ENCODE assay signal across 17 cellular contexts in the genomic region with DNA sequence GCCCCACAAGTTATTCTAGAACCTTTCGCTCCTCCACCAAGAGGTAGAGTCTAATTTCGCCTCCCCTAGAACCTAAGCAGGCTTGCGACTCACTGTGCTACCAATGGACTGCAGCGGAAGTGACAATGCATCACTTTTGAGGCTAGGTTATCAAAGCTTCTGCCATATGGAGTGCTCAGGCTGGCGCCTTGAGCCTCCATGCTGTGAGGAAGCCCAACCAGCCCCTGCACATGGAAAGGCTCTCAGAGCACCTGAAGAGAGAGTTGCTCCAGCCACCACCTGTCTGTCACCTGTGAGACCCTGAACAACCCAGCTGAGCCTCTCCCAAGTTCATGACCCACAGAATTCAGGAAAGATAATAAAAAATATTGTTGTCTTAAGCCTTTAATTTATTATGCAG. TPM values are rescaled to one million over a fixed set of nuclear protein-coding genes. Genes with fewer than 3 reads are reported as not detected.
DNase-seq lines count a peak whose midpoint lies in the region; ATAC-seq, FAIRE-seq and TF ChIP-seq lines count a peak whose summit lies in the region.
"Had no signal": no experiment of that assay in that cellular context is flagged by ENCODE, and none has a peak within 500 bp of the region (broad histone marks: within the 10 kb centered on the region; RNA-seq: fewer than 3 reads in every experiment).

No MANE protein-coding gene starts in this region.

- peak; percentile 6 for DNase-seq in activated CD4-positive, CD25-positive, alpha-beta regulatory T cell treated with anti-CD3 and anti-CD28 coated beads, Interleukin-2, amount 50 U/mL, for 72 hours
- DNase-seq in lower lobe of right lung: peak; percentile 20
- DNase-seq in spleen: peak; percentile 4
- no peak for DNase-seq in RCC 7860 (ENCODE audit: low spot score)
- DNase-seq in NCI-H1694 (lab: John Stamatoyannopoulos, UW): no peak
- DNase-seq: 8988T; CD4-positive, CD25-positive, alpha-beta regulatory T cell; DMS79; GOT3; HFFc6 had no signal

- WGBS in spleen, 5 donors: 87 to 99% (median 97%) methylated on average over 5 of the region's 5 CpGs

- FAIRE-seq in RCC 7860 (lab: Jason Lieb, UNC): no peak
- FAIRE-seq: GM12891, HepG2, HTR-8/SVneo had no signal

- peaks cover 50% of the 10 kb centered on the region for H3K4me1 ChIP-seq in lower lobe of right lung
- peaks cover 10 to 48% (median 32%) of the 10 kb centered on the region in 6 donors for H3K4me1 ChIP-seq in spleen
- H3K4me1 ChIP-seq: HAP-1 had no signal

- intact Hi-C loops in lower lobe of right lung (cut with DNase I): no loop called here
- intact Hi-C loops in spleen (cut with DNase I; ENCODE audit: low total_unique reads): no loop called here

- H3K27ac ChIP-seq in lower lobe of right lung: no peak overlapping the region
- H3K27ac ChIP-seq in spleen: no peak overlapping the region
- H3K27ac ChIP-seq: BLaER1 treated with 17β-estradiol and CSF1 and Interleukin-3, amounts not matched to agents 10 nM and 100 nM had no signal

- H3K4me3 ChIP-seq in lower lobe of right lung (no peak overlapping the region), spleen (no peak overlapping the region)
- H3K4me3 ChIP-seq: BLaER1 treated with 17β-estradiol and CSF1 and Interleukin-3, amounts not matched to agents 10 nM and 100 nM; HAP-1 had no signal

- no peak for TF ChIP-seq RAD21 in Ishikawa (IDR thresholded peaks at IDR 0.05; ENCODE audit: low read depth)

- ATAC-seq in activated CD4-positive, CD25-positive, alpha-beta regulatory T cell treated with anti-CD3 and anti-CD28 coated beads, Interleukin-2, amount 50 U/mL, for 24 hours: no peak
- no peak for ATAC-seq in lower lobe of right lung
- ATAC-seq: HepG2 had no signal

- TF ChIP-seq EP300 in Ishikawa (IDR thresholded peaks at IDR 0.05; ENCODE audit: borderline replicate concordance): no peak

- H3K27me3 ChIP-seq in lower lobe of right lung (ENCODE audit: low read depth) (no peaks in the 10 kb centered on the region), spleen (replicated peaks in 1 of 7) (peaks cover 0 to 7% (median 0%) of the 10 kb centered on the region in 7 donors)
- H3K27me3 ChIP-seq: BLaER1 treated with 17β-estradiol and CSF1 and Interleukin-3, amounts not matched to agents 10 nM and 100 nM had no signal

- H3K9me3 ChIP-seq in lower lobe of right lung (no peaks in the 10 kb centered on the region), spleen (peaks cover 0 to 19% (median 5%) of the 10 kb centered on the region in 8 donors)

- no peak for TF ChIP-seq POLR2A in spleen (IDR thresholded peaks at IDR 0.05)

- TF ChIP-seq CTCF in lower lobe of right lung (IDR thresholded peaks at IDR 0.05) (no peak), spleen (IDR thresholded peaks at IDR 0.05 in 8 of 11, conservative IDR thresholded peaks at IDR 0.05 in 3 of 11) (no peak)

- H3K36me3 ChIP-seq in lower lobe of right lung (no peaks in the 10 kb centered on the region), spleen (no peaks in the 10 kb centered on the region)
- H3K36me3 ChIP-seq: BLaER1 treated with 17β-estradiol and CSF1 and Interleukin-3, amounts not matched to agents 10 nM and 100 nM; HAP-1 had no signal

TF ChIP-seq in Ishikawa, 13 proteins besides CTCF, POLR2A, EP300 and RAD21:
- no peak for TF ChIP-seq ZBTB7A (IDR thresholded peaks at IDR 0.05; ENCODE audit: low read depth)
- TF ChIP-seq YY1 (IDR thresholded peaks at IDR 0.05; ENCODE audit: low read depth): peak; percentile 71
- no peak for TF ChIP-seq CREB1 (IDR thresholded peaks at IDR 0.05; ENCODE audit: low read depth)
- TF ChIP-seq CEBPB (IDR thresholded peaks at IDR 0.05): no peak
- TF ChIP-seq, protein P1, sequence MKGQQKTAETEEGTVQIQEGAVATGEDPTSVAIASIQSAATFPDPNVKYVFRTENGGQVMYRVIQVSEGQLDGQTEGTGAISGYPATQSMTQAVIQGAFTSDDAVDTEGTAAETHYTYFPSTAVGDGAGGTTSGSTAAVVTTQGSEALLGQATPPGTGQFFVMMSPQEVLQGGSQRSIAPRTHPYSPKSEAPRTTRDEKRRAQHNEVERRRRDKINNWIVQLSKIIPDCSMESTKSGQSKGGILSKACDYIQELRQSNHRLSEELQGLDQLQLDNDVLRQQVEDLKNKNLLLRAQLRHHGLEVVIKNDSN (IDR thresholded peaks at IDR 0.05): no peak
- no peak for TF ChIP-seq TCF12 (IDR thresholded peaks at IDR 0.05; ENCODE audit: low read depth)
- no peak for TF ChIP-seq EGR1 (IDR thresholded peaks at IDR 0.05)

RNA-seq across cellular contexts. Expression of a gene that starts 29.3 kb away (rescaled TPM):
- 51.1 TPM for total RNA-seq in lower lobe of right lung
- 10 to 100 TPM; 50.9 to 99.4 (median 64.6) TPM for total RNA-seq in spleen
- polyA plus RNA-seq in spleen: 10 to 100 TPM; 20.2 to 62.0 (median 26.8) TPM

Comparison
In these comparisons a context has a peak if more than half of its experiments do, and no peak if none do; other contexts are left out.
1. DNase-seq: peak in activated CD4-positive, CD25-positive, alpha-beta regulatory T cell treated with anti-CD3 and anti-CD28 coated beads, Interleukin-2, amount 50 U/mL, for 72 hours (single experiment), lower lobe of right lung (single experiment) and spleen (single experiment); none in RCC 7860 (single experiment) and NCI-H1694 (single experiment).